15 cellular contexts compared by ENCODE assay signal in the genomic region with DNA sequence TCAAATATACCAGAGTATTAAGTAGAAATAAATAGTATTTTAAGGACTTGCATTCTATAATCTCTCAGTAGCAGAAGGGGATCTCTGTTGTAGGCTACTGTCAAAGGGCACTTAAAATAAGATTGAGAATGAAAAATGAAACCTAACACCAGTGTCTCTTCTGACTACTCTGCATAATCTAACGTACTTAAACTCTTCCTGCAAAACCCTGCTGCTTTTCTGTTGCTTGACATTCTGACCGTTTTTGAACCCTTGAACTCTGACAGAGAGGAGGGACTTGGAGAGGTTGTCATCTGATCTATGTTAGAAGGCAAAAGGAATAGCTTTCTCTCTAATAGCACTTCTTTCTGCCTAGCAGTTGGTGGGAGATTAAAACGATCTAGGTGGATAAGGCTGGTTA.
DNase-seq lines count a peak whose midpoint lies in the region; ATAC-seq and TF ChIP-seq lines count a peak whose summit lies in the region.
"Had no signal": no experiment of that assay in that cellular context is flagged by ENCODE, and none has a peak within 500 bp of the region (broad histone marks: within the 10 kb centered on the region; RNA-seq: fewer than 3 reads in every experiment).

No MANE protein-coding gene starts in this region.

- no TSS peak for BruUV-seq in Calu3 (replicated peaks; lab: Mats Ljungman, UMichigan)

- H3K4me3 ChIP-seq in GM12865 (ENCODE audit: low read depth, low read length) = 0 out of 2 replicates have a peak overlapping the region, but pooled peaks have one; percentile 1
- H3K4me3 ChIP-seq in Loucy (ENCODE audit: low read length, poor library complexity, severe bottlenecking) = no peak overlapping the region
- peak overlapping the region in 10 of 59 donors; percentile 4 to 26 (median 10) for H3K4me3 ChIP-seq in dorsolateral prefrontal cortex
- H3K4me3 ChIP-seq: gastrocnemius medialis, right atrium auricular region had no signal

- H3K27me3 ChIP-seq in Loucy (ENCODE audit: insufficient read depth, low read length, poor library complexity, severe bottlenecking) = no peaks in the 10 kb centered on the region
- H3K27me3 ChIP-seq in dorsolateral prefrontal cortex = no peaks in the 10 kb centered on the region
- H3K27me3 ChIP-seq: gastrocnemius medialis, right atrium auricular region had no signal

- peak overlapping the region; percentile 62; the same call in 1 of the 2 replicates for H2AFZ ChIP-seq in Loucy (ENCODE audit: low read length)

- no peaks in the 10 kb centered on the region for H3K36me3 Mint-ChIP-seq in Calu3 (ENCODE audit: insufficient read depth, unreplicated experiment)

- H3K4me2 ChIP-seq in Loucy (ENCODE audit: low read depth, low read length, poor library complexity, severe bottlenecking) = no peak overlapping the region

- no peaks in the 10 kb centered on the region for H3F3A ChIP-seq in Loucy (ENCODE audit: low read depth)

- H3K4me1 Mint-ChIP-seq in Calu3 (ENCODE audit: low read depth, unreplicated experiment) = no peaks in the 10 kb centered on the region

- H3K4me1 ChIP-seq in Loucy (ENCODE audit: insufficient read depth, low read length, poor library complexity, severe bottlenecking) = peaks cover under 1% of the 10 kb centered on the region
- H3K4me1 ChIP-seq: right atrium auricular region had no signal

- H3K9me2 ChIP-seq in Loucy (replicated peaks; ENCODE audit: low read depth, low read length) = no peaks in the 10 kb centered on the region

- peak; percentile 75 for ATAC-seq in GM21360 (IDR thresholded peaks at IDR 0.05; ENCODE audit: unreplicated experiment)
- ATAC-seq: gastrocnemius medialis had no signal

- intact Hi-C loops in dorsolateral prefrontal cortex (cut with DNase I) = no loop called here
- intact Hi-C loops in Calu3 (cut with micrococcal nuclease; ENCODE audit: unreplicated experiment) = loop anchor here (10.0 kb wide), 1 partner anchor 259 kb away; no protein-coding TSS in a partner anchor

- peak; percentile 41 for DNase-seq in GM12865 (ENCODE audit: low read depth)
- DNase-seq in dorsolateral prefrontal cortex = no peak
- DNase-seq in SW480 (ENCODE audit: low spot score) = no peak
- DNase-seq in HT-29 (ENCODE audit: low spot score) = no peak
- no peak for DNase-seq in Calu3
- DNase-seq in D341Med (ENCODE audit: low spot score) = no peak
- DNase-seq: activated CD4-positive, alpha-beta T cell treated with anti-CD3 and anti-CD28 coated beads for 48 hours; activated T-cell treated with anti-CD3 and anti-CD28 coated beads, Interleukin-2, amount 50 U/mL, for 48 hours; effector CD8-positive, alpha-beta T cell; gastrocnemius medialis; islet precursor cell; NCI-H187 had no signal

- no peak overlapping the region for H3K4me3 Mint-ChIP-seq in Calu3 (ENCODE audit: low read depth, unreplicated experiment)

- no peak overlapping the region for H3K27ac Mint-ChIP-seq in Calu3 (ENCODE audit: unreplicated experiment)

- H3K27ac ChIP-seq in dorsolateral prefrontal cortex = peak overlapping the region in 32 of 59 donors; percentile 1 to 82 (median 53)
- H3K27ac ChIP-seq: gastrocnemius medialis, right atrium auricular region had no signal

- CTCF ChIA-PET in Calu3 (lab: Charles Lee) = no interaction called here

- no peaks in the 10 kb centered on the region for H3K27me3 Mint-ChIP-seq in Calu3 (ENCODE audit: unreplicated experiment)

- no peaks in the 10 kb centered on the region for H3K36me3 ChIP-seq in Loucy (ENCODE audit: insufficient read depth, low read length)
- H3K36me3 ChIP-seq: gastrocnemius medialis, right atrium auricular region had no signal

- no peaks in the 10 kb centered on the region for H3K9me3 Mint-ChIP-seq in Calu3 (ENCODE audit: low read depth, unreplicated experiment)

- no peak overlapping the region for H3K9ac ChIP-seq in Loucy (ENCODE audit: low read depth, low read length, poor library complexity, severe bottlenecking)

- TF ChIP-seq CTCF in GM12865 (IDR thresholded peaks at IDR 0.05; ENCODE audit: insufficient read depth, low read depth, low read length, missing control alignments) = no peak
- no peak for TF ChIP-seq CTCF in Loucy (conservative IDR thresholded peaks at IDR 0.05; ENCODE audit: low read length)
- no peak for TF ChIP-seq CTCF in dorsolateral prefrontal cortex (IDR thresholded peaks at IDR 0.05 in 54 of 56, conservative IDR thresholded peaks at IDR 0.05 in 2 of 56; ENCODE audit: low read depth in 1 of 56, partially characterized antibody in 56 of 56)
- no peak for TF ChIP-seq CTCF in Calu3 (IDR thresholded peaks at IDR 0.05; ENCODE audit: unreplicated experiment)

- no peaks in the 10 kb centered on the region for H4K20me1 ChIP-seq in Loucy (ENCODE audit: insufficient read depth, low read length, poor library complexity, severe bottlenecking)

- no peaks in the 10 kb centered on the region for H3K9me3 ChIP-seq in Loucy (ENCODE audit: insufficient read depth, low read depth, low read length)
- H3K9me3 ChIP-seq: gastrocnemius medialis, right atrium auricular region had no signal

- H3K79me2 ChIP-seq in Loucy (ENCODE audit: insufficient read depth, low read length) = no peaks in the 10 kb centered on the region
